Comparison of ENCODE assay signal across 12 cellular contexts in the genomic region with DNA sequence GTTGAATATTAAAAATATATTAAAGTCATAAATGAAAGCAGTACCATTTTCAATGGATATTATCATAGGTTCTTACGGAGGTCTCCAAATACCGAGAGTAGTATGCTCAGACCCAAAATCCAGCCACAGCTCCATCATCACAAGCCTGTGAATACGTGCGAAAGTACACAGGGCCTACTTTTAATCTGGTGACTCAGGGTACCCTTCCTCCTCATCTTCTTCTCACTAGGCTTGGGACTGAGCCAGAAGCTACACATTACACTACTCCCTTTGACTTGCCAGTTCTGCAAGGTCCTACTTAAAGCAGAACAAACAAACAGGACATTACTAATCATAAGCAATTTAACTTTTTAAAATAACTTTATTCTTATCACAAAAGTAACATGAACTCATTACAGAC. TPM values are rescaled to one million over a fixed set of nuclear protein-coding genes. Genes with fewer than 3 reads are reported as not detected.
DNase-seq lines count a peak whose midpoint lies in the region; ATAC-seq and TF ChIP-seq lines count a peak whose summit lies in the region.
"Had no signal": no experiment of that assay in that cellular context is flagged by ENCODE, and none has a peak within 500 bp of the region (broad histone marks: within the 10 kb centered on the region; RNA-seq: fewer than 3 reads in every experiment).

No MANE protein-coding gene starts in this region.

- H3K4me3 ChIP-seq in transverse colon (no peak overlapping the region), gastroesophageal sphincter (no peak overlapping the region)
- H3K4me3 ChIP-seq: body of pancreas, neural progenitor cell had no signal

- TF ChIP-seq POLR2A in transverse colon (IDR thresholded peaks at IDR 0.05) = no peak
- no peak for TF ChIP-seq POLR2A in gastroesophageal sphincter (IDR thresholded peaks at IDR 0.05)

- H3K27me3 ChIP-seq in transverse colon (no peaks in the 10 kb centered on the region), gastroesophageal sphincter (no peaks in the 10 kb centered on the region)
- H3K27me3 ChIP-seq: body of pancreas, neural progenitor cell had no signal

- H3K36me3 ChIP-seq in transverse colon (no peaks in the 10 kb centered on the region), gastroesophageal sphincter (peaks cover 0 to 3% of the 10 kb centered on the region in 2 donors)
- H3K36me3 ChIP-seq: neural progenitor cell had no signal

- H3K4me1 Mint-ChIP-seq in chondrocyte (ENCODE audit: low read depth) = peaks cover 31% of the 10 kb centered on the region

- H3K27ac Mint-ChIP-seq in chondrocyte (ENCODE audit: unreplicated experiment) = peak overlapping the region; percentile 92
- H3K27ac Mint-ChIP-seq: neural progenitor cell had no signal

- ATAC-seq in omental fat pad (ENCODE audit: low FRiP score) = peak; percentile 38
- ATAC-seq in HG03457 (IDR thresholded peaks at IDR 0.05; ENCODE audit: unreplicated experiment) = no peak
- ATAC-seq in HG02973 (IDR thresholded peaks at IDR 0.05; ENCODE audit: unreplicated experiment) = no peak
- ATAC-seq in gastroesophageal sphincter = no peak
- ATAC-seq: body of pancreas had no signal

- H3K27ac ChIP-seq in transverse colon (no peak overlapping the region), gastroesophageal sphincter (peak overlapping the region in 1 of 4 donors; percentile 50)
- H3K27ac ChIP-seq: neural progenitor cell had no signal

- H3K9me3 ChIP-seq in transverse colon (no peaks in the 10 kb centered on the region), gastroesophageal sphincter (no peaks in the 10 kb centered on the region)
- H3K9me3 ChIP-seq: body of pancreas had no signal

- TF ChIP-seq CTCF in chondrocyte (IDR thresholded peaks at IDR 0.05) (no peak), omental fat pad (IDR thresholded peaks at IDR 0.05) (no peak), transverse colon (IDR thresholded peaks at IDR 0.05) (no peak), gastroesophageal sphincter (IDR thresholded peaks at IDR 0.05) (no peak)

- 88 to 93% methylated on average over 4 of the region's 4 CpGs for WGBS in transverse colon (ENCODE audit: low coverage in 1 of 2), 2 donors
- 83 to 91% methylated on average over 4 of the region's 4 CpGs for WGBS in gastroesophageal sphincter (ENCODE audit: low coverage in 1 of 2), 2 donors

- DNase-seq in CD1c-positive myeloid dendritic cell (ENCODE audit: extremely low spot score) = peak; percentile 22
- DNase-seq in HS-27A (ENCODE audit: low read depth) = peak; percentile 72
- no peak for DNase-seq in chondrocyte (ENCODE audit: low spot score)
- DNase-seq in omental fat pad (ENCODE audit: low spot score) = no peak
- no peak for DNase-seq in transverse colon
- DNase-seq: body of pancreas, erythroblast, NCI-H2081 had no signal

- H3K4me1 ChIP-seq in transverse colon = peaks cover 0 to 15% (median 5%) of the 10 kb centered on the region in 4 donors
- H3K4me1 ChIP-seq in gastroesophageal sphincter = peaks cover 4 to 59% (median 11%) of the 10 kb centered on the region in 3 donors
- H3K4me1 ChIP-seq: neural progenitor cell had no signal

- H3K4me3 Mint-ChIP-seq in chondrocyte (ENCODE audit: unreplicated experiment) = no peak overlapping the region
- H3K4me3 Mint-ChIP-seq: neural progenitor cell had no signal

- TF ChIP-seq EP300 in transverse colon (IDR thresholded peaks at IDR 0.05; ENCODE audit: low read depth) (no peak), gastroesophageal sphincter (IDR thresholded peaks at IDR 0.05) (no peak)

- no peaks in the 10 kb centered on the region for H3K9me3 Mint-ChIP-seq in chondrocyte (ENCODE audit: low read depth)
- H3K9me3 Mint-ChIP-seq: neural progenitor cell had no signal

- intact Hi-C loops in transverse colon (cut with DNase I; ENCODE audit: low total_unique reads) = no loop called here

- in situ Hi-C loops in transverse colon (cut with MboI; ENCODE audit: low pct_ligation_motif_present in 1 of 4, low pct_unique_long_range_greater_than_20kb in 1 of 4, low sequenced_read_pairs in 3 of 4) = loop anchor here in 2 of 4 donors (25.0 kb wide), 2 partner anchors 184 to 634 kb away; a partner anchor contains a TSS

- H3K27me3 Mint-ChIP-seq in chondrocyte (ENCODE audit: low read depth) = no peaks in the 10 kb centered on the region

- no peaks in the 10 kb centered on the region for H3K36me3 Mint-ChIP-seq in chondrocyte (ENCODE audit: low read depth)

RNA-seq across cellular contexts. Expression of a gene that starts 7.6 kb away (rescaled TPM):
- total RNA-seq in chondrocyte (34.4 to 40.7 TPM (median 39.3 TPM) in 3 replicates), omental fat pad (10 to 100 TPM; 27.4 to 62.3 (median 36.1) TPM), transverse colon (10 to 100 TPM; 22.5 to 93.9 (median 42.8) TPM), gastroesophageal sphincter (10 to 100 TPM; 39.2 to 60.5 (median 47.2) TPM)

Comparison
In these comparisons a context has a peak if more than half of its experiments do, and no peak if none do; other contexts are left out.
1. DNase-seq: peak in CD1c-positive myeloid dendritic cell (single experiment) and HS-27A (single experiment); none in chondrocyte (single experiment), omental fat pad (single experiment) and transverse colon (single experiment).